1 cellular context compared by ENCODE assay signal in the genomic region with DNA sequence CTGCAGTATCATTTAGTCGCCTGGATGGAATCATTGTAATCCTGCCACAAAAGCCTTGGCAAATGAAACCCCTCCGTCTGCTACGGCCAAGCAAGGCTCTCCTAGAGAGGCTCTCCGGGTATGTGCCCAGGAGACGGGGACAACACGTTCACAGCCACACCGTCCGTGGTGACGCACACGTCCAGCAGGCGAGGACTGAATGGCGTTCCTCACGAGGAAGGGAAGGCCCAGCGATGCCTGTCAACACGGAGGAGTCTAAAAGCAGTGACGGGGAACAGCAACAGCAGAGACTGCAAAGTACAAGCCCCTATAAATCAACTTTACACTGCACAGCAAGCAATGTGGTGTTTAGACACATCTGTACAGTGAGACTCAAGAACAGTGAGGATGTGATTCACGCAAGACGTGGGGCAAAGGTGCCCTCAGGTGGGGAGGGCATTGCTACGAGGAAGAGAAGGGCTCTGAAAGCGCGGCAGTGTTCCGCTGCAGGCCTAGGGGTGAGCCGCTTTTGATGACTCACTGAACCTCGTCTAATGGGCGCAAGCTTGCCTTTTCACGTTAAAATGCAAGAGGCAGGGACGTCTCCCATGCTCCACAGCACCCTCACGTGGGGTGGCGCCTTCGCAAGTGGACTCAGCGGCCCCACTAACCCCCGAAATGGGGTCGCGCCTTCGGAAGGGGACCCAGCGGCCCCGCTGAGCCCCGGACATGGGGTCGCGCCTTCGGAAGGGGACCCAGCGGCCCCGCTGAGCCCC.
TF ChIP-seq lines count a peak whose summit lies in the region.

No MANE protein-coding gene starts in this region.

TF ChIP-seq in HepG2, 621 proteins besides CTCF, POLR2A, EP300 and RAD21:
- TF ChIP-seq ZBTB46 (CRISPR knock-in tag; IDR thresholded peaks at IDR 0.05; ENCODE audit: borderline replicate concordance) (no peak), ZNF577 (CRISPR knock-in tag; IDR thresholded peaks at IDR 0.05; ENCODE audit: borderline replicate concordance, low read depth) (no peak), ZNF367 (CRISPR knock-in tag; IDR thresholded peaks at IDR 0.05; ENCODE audit: borderline replicate concordance) (no peak), POGZ (CRISPR knock-in tag; IDR thresholded peaks at IDR 0.05) (no peak), GATA4 (IDR thresholded peaks at IDR 0.05; ENCODE audit: borderline replicate concordance, low read depth) (no peak)
